Comparison of ENCODE assay signal across 17 cellular contexts in genomic region chr7:139735466-139735865, GRCh38. TPM values are rescaled to one million over a fixed set of nuclear protein-coding genes. Genes with fewer than 3 reads are reported as not detected.
DNase-seq lines count a peak whose midpoint lies in the region; ATAC-seq and TF ChIP-seq lines count a peak whose summit lies in the region.
"Had no signal": no experiment of that assay in that cellular context is flagged by ENCODE, and none has a peak within 500 bp of the region (broad histone marks: within the 10 kb centered on the region; RNA-seq: fewer than 3 reads in every experiment).

No MANE protein-coding gene starts in this region.

- H3K4me1 ChIP-seq in heart left ventricle (peaks cover 42 to 100% (median 97%) of the 10 kb centered on the region in 12 donors), uterus (peaks cover 7 to 12% of the 10 kb centered on the region in 2 donors)
- peaks cover 40% of the 10 kb centered on the region for H3K4me1 ChIP-seq in CD8-positive, alpha-beta memory T cell (ENCODE audit: insufficient read depth, low read length)

- peaks cover 33% of the 10 kb centered on the region for H3K4me1 Mint-ChIP-seq in progenitor cell of endocrine pancreas (ENCODE audit: low read depth)
- peaks cover 42 to 51% (median 49%) of the 10 kb centered on the region in 3 donors for H3K4me1 Mint-ChIP-seq in CD8-positive, alpha-beta memory T cell

- no peaks in the 10 kb centered on the region for H3K27me3 ChIP-seq in heart left ventricle
- H3K27me3 ChIP-seq in uterus: no peaks in the 10 kb centered on the region
- H3K27me3 ChIP-seq in CD8-positive, alpha-beta memory T cell (ENCODE audit: insufficient read depth, low read length, poor library complexity, severe bottlenecking): no peaks in the 10 kb centered on the region
- H3K27me3 ChIP-seq: ovary had no signal

- H3K27ac Mint-ChIP-seq in progenitor cell of endocrine pancreas: peak overlapping the region; percentile 62
- no peak overlapping the region for H3K27ac Mint-ChIP-seq in CD8-positive, alpha-beta memory T cell

- no peak for ATAC-seq in heart left ventricle
- ATAC-seq in left ventricle myocardium superior: no peak
- no peak for ATAC-seq in GM21717 (IDR thresholded peaks at IDR 0.05; ENCODE audit: unreplicated experiment)

- H3K27ac ChIP-seq in heart left ventricle: peak overlapping the region; percentile 76 to 97 (median 91)
- H3K27ac ChIP-seq in epithelial cell of prostate: peak overlapping the region; percentile 81
- H3K27ac ChIP-seq in uterus: peak overlapping the region; percentile 58 to 87
- no peak overlapping the region for H3K27ac ChIP-seq in CD8-positive, alpha-beta memory T cell (ENCODE audit: low read depth, low read length)

- no peak overlapping the region for H3K4me3 ChIP-seq in heart left ventricle
- no peak overlapping the region for H3K4me3 ChIP-seq in uterus
- no peak overlapping the region for H3K4me3 ChIP-seq in CD8-positive, alpha-beta memory T cell (ENCODE audit: low read length)
- H3K4me3 ChIP-seq: ovary had no signal

- H3K27me3 Mint-ChIP-seq in progenitor cell of endocrine pancreas: no peaks in the 10 kb centered on the region
- no peaks in the 10 kb centered on the region for H3K27me3 Mint-ChIP-seq in CD8-positive, alpha-beta memory T cell

- H3K9me3 ChIP-seq in heart left ventricle: no peaks in the 10 kb centered on the region
- H3K9me3 ChIP-seq in uterus: no peaks in the 10 kb centered on the region
- no peaks in the 10 kb centered on the region for H3K9me3 ChIP-seq in CD8-positive, alpha-beta memory T cell (ENCODE audit: low read length)
- H3K9me3 ChIP-seq: ovary had no signal

- H3K36me3 ChIP-seq in heart left ventricle (peaks cover 0 to 5% (median 0%) of the 10 kb centered on the region in 9 donors), uterus (no peaks in the 10 kb centered on the region)
- H3K36me3 ChIP-seq in CD8-positive, alpha-beta memory T cell (ENCODE audit: insufficient read depth, low read length): no peaks in the 10 kb centered on the region
- H3K36me3 ChIP-seq: ovary had no signal

- POLR2A ChIA-PET in CD8-positive, alpha-beta memory T cell (lab: Charles Lee): no interaction called here

- intact Hi-C loops in heart left ventricle (cut with DNase I) (loop anchor here in 4 of 10 donors (2.0 to 5.0 kb wide), 5 partner anchors 33 to 89 kb away; partner anchors contain the start of gene HIPK2 (in 2 of the 4)), left ventricle myocardium superior (cut with micrococcal nuclease) (loop anchor here (10.0 kb wide), 1 partner anchor 81 kb away; no protein-coding TSS in a partner anchor), uterus (cut with DNase I; ENCODE audit: low total_unique reads) (no loop called here)

- DNase-seq in heart left ventricle: no peak
- no peak for DNase-seq in left ventricle myocardium superior
- no peak for DNase-seq in epithelial cell of prostate (ENCODE audit: low read depth, low spot score)
- no peak for DNase-seq in progenitor cell of endocrine pancreas (ENCODE audit: low spot score, unreplicated experiment)
- no peak for DNase-seq in uterus
- no peak for DNase-seq in CD8-positive, alpha-beta memory T cell
- DNase-seq in NCI-H446 (lab: John Stamatoyannopoulos, UW): no peak
- DNase-seq: activated CD4-positive, alpha-beta T cell treated with anti-CD3 and anti-CD28 coated beads for 4 hours; activated T-cell treated with anti-CD3 and anti-CD28 coated beads, Interleukin-2, amount 50 U/mL, for 48 hours; COR-L47; GF-D8; mesendoderm; NCI-H187 treated with DMSO at 0.1 percent for 48 hours; NCI-H774; ovary; stimulated activated CD4-positive, alpha-beta T cell treated with anti-CD3 and anti-CD28 coated beads, Interleukin-15, amount 100 ng/mL, for 24 hours had no signal

- H3K9me3 Mint-ChIP-seq in progenitor cell of endocrine pancreas (ENCODE audit: low read depth): no peaks in the 10 kb centered on the region
- no peaks in the 10 kb centered on the region for H3K9me3 Mint-ChIP-seq in CD8-positive, alpha-beta memory T cell

- 87 to 92% (median 91%) methylated on average over 7 of the region's 7 CpGs for WGBS in heart left ventricle, 4 donors

- H3K4me3 Mint-ChIP-seq in progenitor cell of endocrine pancreas (ENCODE audit: low read depth): no peak overlapping the region
- H3K4me3 Mint-ChIP-seq in CD8-positive, alpha-beta memory T cell: no peak overlapping the region

- TF ChIP-seq CTCF in heart left ventricle (IDR thresholded peaks at IDR 0.05) (no peak), progenitor cell of endocrine pancreas (IDR thresholded peaks at IDR 0.05; ENCODE audit: unreplicated experiment) (no peak), uterus (IDR thresholded peaks at IDR 0.05) (no peak)

- peaks cover 18% of the 10 kb centered on the region for H3K36me3 Mint-ChIP-seq in progenitor cell of endocrine pancreas (ENCODE audit: insufficient read depth)
- peaks cover 0 to 15% (median 4%) of the 10 kb centered on the region in 3 donors for H3K36me3 Mint-ChIP-seq in CD8-positive, alpha-beta memory T cell

- CTCF ChIA-PET in CD8-positive, alpha-beta memory T cell (lab: Charles Lee): no interaction called here

- TF ChIP-seq POLR2A in heart left ventricle (IDR thresholded peaks at IDR 0.05) (no peak), uterus (IDR thresholded peaks at IDR 0.05) (no peak)

RNA-seq across cellular contexts. Expression of gene HIPK2, which starts 42.3 kb away (rescaled TPM):
- total RNA-seq in heart left ventricle (100 to 1,000 TPM; 102 to 244 (median 143) TPM), left ventricle myocardium superior (103 TPM), progenitor cell of endocrine pancreas (136 and 146 TPM in 2 replicates), uterus (10 to 100 TPM in 3 of 4 donors, 1 to 10 TPM in 1; 9.4 to 65.8 (median 19.2) TPM)
- 100 to 1,000 TPM in 1 of 2 donors, 10 to 100 TPM in 1; 43.2 to 205 TPM for polyA plus RNA-seq in heart left ventricle
- 10 to 100 TPM; 21.2 to 22.7 TPM for total RNA-seq in CD8-positive, alpha-beta memory T cell
- 1.7 TPM for polyA plus RNA-seq in CD8-positive, alpha-beta memory T cell
